Comparison of ENCODE assay signal across 13 cellular contexts in the genomic region with DNA sequence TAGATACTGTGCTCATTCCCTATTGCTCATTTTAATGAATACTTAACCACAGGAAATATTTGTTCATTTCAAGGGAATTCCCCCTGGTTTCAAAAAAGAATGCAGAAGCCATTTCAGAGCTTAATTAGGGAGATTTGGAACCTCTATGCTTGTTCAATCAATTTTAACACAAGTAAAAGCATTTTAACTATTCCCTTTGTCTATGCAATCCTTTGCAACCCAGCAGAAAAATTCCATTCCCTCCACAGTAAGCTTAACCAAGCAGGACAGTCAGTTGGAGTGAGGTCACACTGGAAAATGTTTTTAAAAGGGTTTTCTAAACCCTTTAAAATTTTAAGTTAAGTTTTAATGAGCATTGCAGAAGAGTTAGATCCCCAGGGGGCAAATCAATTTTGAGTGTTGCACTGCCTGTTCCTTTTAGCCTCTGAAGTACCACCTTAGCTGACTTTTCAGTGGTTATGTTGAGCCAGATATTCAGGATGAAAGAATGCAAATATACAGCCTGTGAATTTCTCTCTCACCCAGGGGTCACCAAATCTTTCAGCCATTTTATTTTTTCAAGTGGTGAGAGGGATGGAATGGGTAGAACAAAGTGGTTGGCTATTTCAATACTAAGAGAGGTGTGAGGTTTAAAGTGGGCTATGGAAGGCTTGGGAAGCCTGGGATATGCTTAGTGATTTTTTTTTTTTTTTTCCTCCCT.
DNase-seq lines count a peak whose midpoint lies in the region; ATAC-seq and TF ChIP-seq lines count a peak whose summit lies in the region.
"Had no signal": no experiment of that assay in that cellular context is flagged by ENCODE, and none has a peak within 500 bp of the region (broad histone marks: within the 10 kb centered on the region; RNA-seq: fewer than 3 reads in every experiment).

No MANE protein-coding gene starts in this region.

- no peaks in the 10 kb centered on the region for H3K36me3 Mint-ChIP-seq in neural crest cell (ENCODE audit: low read depth)
- H3K36me3 Mint-ChIP-seq: T-cell had no signal

- no peaks in the 10 kb centered on the region for H3K9me3 ChIP-seq in ectodermal cell (ENCODE audit: control insufficient read depth, low read length)

- H3K27ac Mint-ChIP-seq in neural crest cell (ENCODE audit: unreplicated experiment), result peak overlapping the region; percentile 24
- H3K27ac Mint-ChIP-seq: T-cell had no signal

- H3K4me3 Mint-ChIP-seq in neural crest cell, result no peak overlapping the region
- H3K4me3 Mint-ChIP-seq: T-cell had no signal

- no peaks in the 10 kb centered on the region for H3K36me3 ChIP-seq in ectodermal cell (ENCODE audit: control insufficient read depth, insufficient read depth, low read length)

- H3K27me3 ChIP-seq in ectodermal cell (ENCODE audit: control insufficient read depth, insufficient read depth, low read length, poor library complexity, severe bottlenecking), result no peaks in the 10 kb centered on the region

- no peak for ATAC-seq in omental fat pad (ENCODE audit: low FRiP score)
- ATAC-seq: T-cell had no signal

- no peaks in the 10 kb centered on the region for H3K9me3 Mint-ChIP-seq in neural crest cell

- no peaks in the 10 kb centered on the region for H3K27me3 Mint-ChIP-seq in neural crest cell (ENCODE audit: low read depth)
- H3K27me3 Mint-ChIP-seq: T-cell had no signal

- TF ChIP-seq CTCF in neural crest cell (conservative IDR thresholded peaks at IDR 0.05) (no peak), omental fat pad (IDR thresholded peaks at IDR 0.05) (no peak)

- H3K4me3 ChIP-seq in ectodermal cell (ENCODE audit: insufficient read depth, low read depth, low read length), result no peak overlapping the region

- H3K4me1 Mint-ChIP-seq in neural crest cell, result peaks cover 18% of the 10 kb centered on the region
- H3K4me1 Mint-ChIP-seq: T-cell had no signal

- DNase-seq in DMS114 treated with DMSO at 0.1 percent for 48 hours (lab: John Stamatoyannopoulos, UW; ENCODE audit: unreplicated experiment), result peak; percentile 81
- DNase-seq in LHCN-M2 (ENCODE audit: low read depth), result peak; percentile 40
- no peak for DNase-seq in neural crest cell (ENCODE audit: low read depth, low spot score)
- no peak for DNase-seq in omental fat pad (ENCODE audit: low spot score)
- DNase-seq in stimulated activated CD8-positive, alpha-beta memory T cell treated with anti-CD3 and anti-CD28 coated beads, Interleukin-4, amount 100 ng/mL, for 48 hours, result no peak
- DNase-seq in activated gamma-delta T cell (lab: John Stamatoyannopoulos, UW), result no peak
- DNase-seq in NK-92 treated with Interleukin-12 subunit alpha and Interleukin-12 subunit beta, amount 100 ng/mL, for 24 hours (lab: John Stamatoyannopoulos, UW), result no peak
- DNase-seq: activated CD4-positive, alpha-beta T cell treated with anti-CD3 and anti-CD28 coated beads, Interleukin-2, amount 50 U/mL, for 4 hours; activated naive CD4-positive, alpha-beta T cell treated with Interleukin-2 at 50 U/mL for 16 hours; NCI-H1048; T-cell had no signal

- peak overlapping the region; percentile 70 for H3K27ac ChIP-seq in ectodermal cell (ENCODE audit: insufficient read depth, low read depth, low read length, poor library complexity, severe bottlenecking)
- H3K27ac ChIP-seq: C4-2B had no signal

- H3K4me1 ChIP-seq in ectodermal cell (ENCODE audit: control insufficient read depth, insufficient read depth, low read length), result peaks cover 12% of the 10 kb centered on the region

Comparison
In these comparisons a context has a peak if more than half of its experiments do, and no peak if none do; other contexts are left out.
1. DNase-seq: peak in DMS114 treated with DMSO at 0.1 percent for 48 hours (single experiment) and LHCN-M2 (single experiment); none in neural crest cell (single experiment), omental fat pad (single experiment), stimulated activated CD8-positive, alpha-beta memory T cell treated with anti-CD3 and anti-CD28 coated beads, Interleukin-4, amount 100 ng/mL, for 48 hours (single experiment), activated gamma-delta T cell (single experiment) and NK-92 treated with Interleukin-12 subunit alpha and Interleukin-12 subunit beta, amount 100 ng/mL, for 24 hours (single experiment).